Comparison of ENCODE assay signal across 15 cellular contexts in the genomic region with DNA sequence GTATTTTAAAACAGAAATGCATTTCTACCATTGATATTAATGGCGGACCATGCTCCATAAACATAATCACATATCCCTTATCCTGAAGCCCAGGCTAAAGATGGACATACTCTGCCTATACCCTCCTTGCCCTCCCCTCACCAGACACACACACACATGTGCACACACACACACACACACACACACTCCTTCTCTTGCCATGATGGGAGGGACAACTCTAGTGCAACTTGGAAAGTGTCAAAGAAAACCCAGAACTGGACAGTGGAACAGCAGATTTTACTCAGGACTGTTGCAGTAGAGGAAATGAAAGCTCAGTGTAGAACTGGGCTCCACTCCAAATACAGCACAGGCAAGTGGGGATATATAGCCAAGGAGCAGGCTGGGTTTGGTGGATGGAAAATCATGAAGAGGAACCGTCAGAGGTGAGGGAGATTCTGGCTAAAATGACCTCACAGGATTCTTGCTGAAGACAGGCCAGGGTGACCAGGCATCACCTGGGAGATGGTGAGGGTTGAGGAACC. TPM values are rescaled to one million over a fixed set of nuclear protein-coding genes. Genes with fewer than 3 reads are reported as not detected.
DNase-seq lines count a peak whose midpoint lies in the region; ATAC-seq and TF ChIP-seq lines count a peak whose summit lies in the region.
"Had no signal": no experiment of that assay in that cellular context is flagged by ENCODE, and none has a peak within 500 bp of the region (broad histone marks: within the 10 kb centered on the region; RNA-seq: fewer than 3 reads in every experiment).

No MANE protein-coding gene starts in this region.

- H3K27ac ChIP-seq in VCaP, result peak overlapping the region; percentile 86
- H3K27ac ChIP-seq: ascending aorta had no signal

- peaks cover 78% of the 10 kb centered on the region for H3K4me1 Mint-ChIP-seq in nephron progenitor cell
- H3K4me1 Mint-ChIP-seq in activated T-cell treated with anti-CD3 and anti-CD28 coated beads, Interleukin-2, amount 50 U/mL, for 72 hours (ENCODE audit: low read depth), result peaks cover 18% of the 10 kb centered on the region

- DNase-seq in EH (ENCODE audit: low read depth), result peak; percentile 45
- peak; percentile 28 for DNase-seq in fibroblast of the conjunctiva (ENCODE audit: low read depth)
- no peak for DNase-seq in nephron progenitor cell
- DNase-seq in inferior parietal cortex (ENCODE audit: extremely low spot score), result no peak
- no peak for DNase-seq in SIG-M5 (lab: John Stamatoyannopoulos, UW)
- no peak for DNase-seq in activated T-cell treated with anti-CD3 and anti-CD28 coated beads, Interleukin-2, amount 50 U/mL, for 72 hours
- DNase-seq: activated CD4-positive, alpha-beta T cell treated with anti-CD3 and anti-CD28 coated beads, Interleukin-2, amount 10 ng/mL, durations not matched to agents 7 days and 5 days; NCI-H446 treated with DMSO at 0.1 percent for 48 hours; Peyer's patch; stimulated activated CD4-positive, alpha-beta T cell treated with anti-CD3 and anti-CD28 coated beads, Interleukin-2, amount 100 ng/mL, for 48 hours had no signal

- no peak for ATAC-seq in GM21576 (IDR thresholded peaks at IDR 0.05; ENCODE audit: unreplicated experiment)
- ATAC-seq in activated T-cell treated with anti-CD3 and anti-CD28 coated beads, Interleukin-2, amount 50 U/mL, for 72 hours (replicated peaks in 1 of 2), result no peak

- no peaks in the 10 kb centered on the region for H3K27me3 Mint-ChIP-seq in nephron progenitor cell (ENCODE audit: low read depth, poor library complexity)
- H3K27me3 Mint-ChIP-seq in activated T-cell treated with anti-CD3 and anti-CD28 coated beads, Interleukin-2, amount 50 U/mL, for 72 hours (ENCODE audit: low read depth), result peaks cover 33% of the 10 kb centered on the region

- H3K27ac Mint-ChIP-seq in nephron progenitor cell, result peak overlapping the region; percentile 81
- no peak overlapping the region for H3K27ac Mint-ChIP-seq in activated T-cell treated with anti-CD3 and anti-CD28 coated beads, Interleukin-2, amount 50 U/mL, for 72 hours
- H3K27ac Mint-ChIP-seq: activated CD4-positive, alpha-beta T cell treated with anti-CD3 and anti-CD28 coated beads, Interleukin-2, amount 10 ng/mL, durations not matched to agents 7 days and 5 days; activated T-helper 1 cell treated with anti-CD3 and anti-CD28 coated beads, Interleukin-12 subunit alpha, Interleukin-12 subunit beta, Interleukin-2, Interleukin-4 antibody, amounts not matched to agents 30 ng/mL and 10 ng/mL and 1 ng/mL, durations not matched to agents 14 hours and 24 hours and 36 hours; T-helper 2 cell treated with Interferon-gamma antibody and Interleukin-4, amounts not matched to agents 5 μg/mL and 100 μg/mL, for 36 hours had no signal

- no peak for TF ChIP-seq CTCF in VCaP (conservative IDR thresholded peaks at IDR 0.05)
- no peak for TF ChIP-seq CTCF in nephron progenitor cell (IDR thresholded peaks at IDR 0.05)

- H3K36me3 Mint-ChIP-seq in nephron progenitor cell (ENCODE audit: low read depth), result peaks cover 48% of the 10 kb centered on the region
- H3K36me3 Mint-ChIP-seq in activated T-cell treated with anti-CD3 and anti-CD28 coated beads, Interleukin-2, amount 50 U/mL, for 72 hours (ENCODE audit: insufficient read depth in 2 of 2), result no peaks in the 10 kb centered on the region

- no peaks in the 10 kb centered on the region for H3K9me3 Mint-ChIP-seq in nephron progenitor cell
- no peaks in the 10 kb centered on the region for H3K9me3 Mint-ChIP-seq in activated T-cell treated with anti-CD3 and anti-CD28 coated beads, Interleukin-2, amount 50 U/mL, for 72 hours
- H3K9me3 Mint-ChIP-seq: activated CD4-positive, alpha-beta T cell treated with anti-CD3 and anti-CD28 coated beads, Interleukin-2, amount 10 ng/mL, durations not matched to agents 7 days and 5 days; activated T-helper 1 cell treated with anti-CD3 and anti-CD28 coated beads, Interleukin-12 subunit alpha, Interleukin-12 subunit beta, Interleukin-2, Interleukin-4 antibody, amounts not matched to agents 30 ng/mL and 10 ng/mL and 1 ng/mL, durations not matched to agents 14 hours and 24 hours and 36 hours; T-helper 2 cell treated with Interferon-gamma antibody and Interleukin-4, amounts not matched to agents 5 μg/mL and 100 μg/mL, for 36 hours had no signal

- H3K4me3 Mint-ChIP-seq in nephron progenitor cell, result no peak overlapping the region
- no peak overlapping the region for H3K4me3 Mint-ChIP-seq in activated T-cell treated with anti-CD3 and anti-CD28 coated beads, Interleukin-2, amount 50 U/mL, for 72 hours
- H3K4me3 Mint-ChIP-seq: activated CD4-positive, alpha-beta T cell treated with anti-CD3 and anti-CD28 coated beads, Interleukin-2, amount 10 ng/mL, durations not matched to agents 7 days and 5 days; activated T-helper 1 cell treated with anti-CD3 and anti-CD28 coated beads, Interleukin-12 subunit alpha, Interleukin-12 subunit beta, Interleukin-2, Interleukin-4 antibody, amounts not matched to agents 30 ng/mL and 10 ng/mL and 1 ng/mL, durations not matched to agents 14 hours and 24 hours and 36 hours; T-helper 2 cell treated with Interferon-gamma antibody and Interleukin-4, amounts not matched to agents 5 μg/mL and 100 μg/mL, for 36 hours had no signal

RNA-seq across cellular contexts. Expression of a gene that starts 40.8 kb away (rescaled TPM):
- under 1 TPM in 1 of 2 donors, not detected in 1; 0.07 TPM for total RNA-seq in activated T-cell treated with anti-CD3 and anti-CD28 coated beads, Interleukin-2, amount 50 U/mL, for 72 hours
- total RNA-seq: activated T-helper 1 cell treated with anti-CD3 and anti-CD28 coated beads, Interleukin-12 subunit alpha, Interleukin-12 subunit beta, Interleukin-2, Interleukin-4 antibody, amounts not matched to agents 30 ng/mL and 10 ng/mL and 1 ng/mL, durations not matched to agents 14 hours and 24 hours and 36 hours had no signal

Comparison
In these comparisons a context has a peak if more than half of its experiments do, and no peak if none do; other contexts are left out.
1. DNase-seq: peak in EH (single experiment) and fibroblast of the conjunctiva (single experiment); none in nephron progenitor cell (single experiment), inferior parietal cortex (single experiment), SIG-M5 (single experiment) and activated T-cell treated with anti-CD3 and anti-CD28 coated beads, Interleukin-2, amount 50 U/mL, for 72 hours (0 of 2).